ENCODE assay signal across 4 cellular contexts in the genomic region with DNA sequence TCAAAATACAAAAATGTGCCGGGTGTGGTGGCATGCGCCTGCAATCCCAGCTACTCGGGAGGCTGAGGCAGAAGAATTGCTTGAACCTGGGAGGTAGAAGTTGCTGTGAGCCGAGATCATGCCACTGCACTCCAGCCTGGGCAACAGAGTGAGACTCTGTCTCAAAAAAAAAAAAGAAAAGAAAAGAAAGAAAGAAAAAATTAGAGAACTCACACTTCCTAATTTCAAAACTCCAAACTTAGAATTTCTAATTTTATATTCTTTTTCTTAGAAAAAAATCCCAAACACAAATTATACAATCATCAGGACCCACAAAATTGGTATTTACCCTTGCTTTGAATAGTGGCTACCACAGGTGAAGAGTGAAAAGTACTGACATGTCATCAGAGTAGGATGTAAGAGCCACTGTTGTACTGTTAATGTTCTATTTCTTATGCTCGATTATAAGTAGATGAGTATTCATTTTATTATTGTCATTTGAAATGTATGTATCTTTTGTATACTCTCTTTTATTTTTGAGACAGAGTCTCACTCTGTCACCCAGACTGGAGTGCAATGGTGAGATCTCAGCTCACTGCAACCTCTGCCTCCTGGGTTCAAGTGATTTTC.
A peak's percentile ranks its signal among the peaks of the same experiment; 100 is the strongest.
TF ChIP-seq lines count a peak whose summit lies in the region.
"Not testable (repeated sequence)": the region's sequence is repeated elsewhere in the genome, so short reads cannot be mapped to it uniquely, and the experiment has no call there.

No MANE protein-coding gene starts in this region.

TF ChIP-seq in HCT116, 20 proteins besides CTCF, POLR2A, EP300 and RAD21:
- TF ChIP-seq ZNF274 (IDR thresholded peaks at IDR 0.05; ENCODE audit: low read depth, low read length), result peak; percentile 41; the same call in 1 of the 2 replicates
TF ChIP-seq in HCT116: peak in this region for 1; not testable (repeated sequence) for 19.

TF ChIP-seq in HEK293, 187 proteins besides CTCF, POLR2A, EP300 and RAD21:
- TF ChIP-seq ZNF274 (IDR thresholded peaks at IDR 0.05; ENCODE audit: low read length), result not testable (repeated sequence)
- TF ChIP-seq ZNF274 (tag by site-specific recombination; IDR thresholded peaks at IDR 0.05; ENCODE audit: borderline replicate concordance), result peak; percentile 69; the same call in 1 of the 2 replicates

TF ChIP-seq in K562, 482 proteins besides CTCF, POLR2A, EP300 and RAD21:
- TF ChIP-seq ZNF274 (IDR thresholded peaks at IDR 0.05; ENCODE audit: borderline replicate concordance, low read depth, low read length), result peak; percentile 83

TF ChIP-seq in H1, 55 proteins besides CTCF, POLR2A, EP300 and RAD21:
- TF ChIP-seq ZNF274 (IDR thresholded peaks at IDR 0.05; ENCODE audit: borderline replicate concordance, extremely low read depth, low read length), result peak; percentile 51; the same call in 1 of the 2 replicates
